Comparison of ENCODE assay signal across 38 cellular contexts in genomic region chr10:70311698-70312097, GRCh38. TPM values are rescaled to one million over a fixed set of nuclear protein-coding genes. Genes with fewer than 3 reads are reported as not detected.
"Had no signal": no experiment of that assay in that cellular context is flagged by ENCODE, and none has a peak within 500 bp of the region (broad histone marks: within the 10 kb centered on the region; RNA-seq: fewer than 3 reads in every experiment).

No MANE protein-coding gene starts in this region.

- H3K27me3 Mint-ChIP-seq: activated B cell treated with CpG ODN at 0.5 μM for 24 hours; activated CD4-positive, alpha-beta memory T cell treated with anti-CD3 and anti-CD28 coated beads for 36 hours; activated CD4-positive, alpha-beta T cell treated with anti-CD3 and anti-CD28 coated beads, Interleukin-2, amount 10 ng/mL, durations not matched to agents 24 days and 14 days; activated CD8-positive, alpha-beta T cell treated with anti-CD3 and anti-CD28 coated beads for 36 hours; activated naive CD8-positive, alpha-beta T cell treated with anti-CD3 and anti-CD28 coated beads for 36 hours; activated T-helper 17 cell treated with anti-CD3 and anti-CD28 coated beads, Interleukin-2, amount 50 U/mL, for 72 hours had no signal

- H3K36me3 ChIP-seq: adrenal gland, brain microvascular endothelial cell, breast epithelium had no signal

- ATAC-seq: activated CD8-positive, alpha-beta T cell treated with anti-CD3 and anti-CD28 coated beads for 36 hours; activated naive CD4-positive, alpha-beta T cell treated with anti-CD3 and anti-CD28 coated beads, Interleukin-2, amount 50 U/mL, for 72 hours; activated T-cell treated with anti-CD3 and anti-CD28 coated beads, Interleukin-2, amount 50 U/mL, for 4 hours; activated T-cell treated with anti-CD3 and anti-CD28 coated beads, Interleukin-2, amount 50 U/mL, for 72 hours; activated T-helper 17 cell treated with anti-CD3 and anti-CD28 coated beads, Interleukin-2, amount 50 U/mL, for 72 hours; body of pancreas had no signal

- H3K4me1 Mint-ChIP-seq: activated CD4-positive, alpha-beta T cell treated with anti-CD3 and anti-CD28 coated beads, Interleukin-2, amount 10 ng/mL, durations not matched to agents 24 days and 14 days; activated naive CD8-positive, alpha-beta T cell treated with anti-CD3 and anti-CD28 coated beads for 36 hours; activated T-helper 17 cell treated with anti-CD3 and anti-CD28 coated beads, Interleukin-2, amount 50 U/mL, for 72 hours had no signal

- H3K4me3 Mint-ChIP-seq: activated B cell treated with CpG ODN at 0.5 μM for 24 hours; activated CD4-positive, alpha-beta memory T cell treated with anti-CD3 and anti-CD28 coated beads for 36 hours; activated CD4-positive, alpha-beta T cell treated with anti-CD3 and anti-CD28 coated beads, Interleukin-2, amount 10 ng/mL, durations not matched to agents 24 days and 14 days; activated CD8-positive, alpha-beta T cell treated with anti-CD3 and anti-CD28 coated beads for 36 hours; activated naive CD4-positive, alpha-beta T cell treated with anti-CD3 and anti-CD28 coated beads for 36 hours; activated naive CD8-positive, alpha-beta T cell treated with anti-CD3 and anti-CD28 coated beads for 36 hours; activated T-cell treated with anti-CD3 and anti-CD28 coated beads, Interleukin-2, amount 50 U/mL, for 4 hours; activated T-cell treated with anti-CD3 and anti-CD28 coated beads, Interleukin-2, amount 50 U/mL, for 72 hours; activated T-helper 1 cell treated with anti-CD3 and anti-CD28 coated beads, Interleukin-12 subunit alpha, Interleukin-12 subunit beta, Interleukin-2, Interleukin-4 antibody, amounts not matched to agents 30 ng/mL and 10 ng/mL and 1 ng/mL, durations not matched to agents 14 hours and 24 hours and 36 hours; activated T-helper 17 cell treated with anti-CD3 and anti-CD28 coated beads, Interleukin-2, amount 50 U/mL, for 72 hours; T-helper 1 cell treated with Interleukin-12 subunit alpha and Interleukin-12 subunit beta and Interleukin-4 antibody, amounts not matched to agents 30 μg/mL and 1 μg/mL, for 36 hours; T-helper 2 cell treated with Interferon-gamma antibody and Interleukin-4, amounts not matched to agents 5 μg/mL and 100 μg/mL, for 36 hours had no signal

- H3K27ac ChIP-seq: adrenal gland, body of pancreas, brain microvascular endothelial cell, breast epithelium, VCaP had no signal

- H3K4me3 ChIP-seq: adrenal gland, body of pancreas, breast epithelium had no signal

- H3K9me3 Mint-ChIP-seq: activated CD4-positive, alpha-beta T cell treated with anti-CD3 and anti-CD28 coated beads, Interleukin-2, amount 10 ng/mL, durations not matched to agents 24 days and 14 days; activated naive CD4-positive, alpha-beta T cell treated with anti-CD3 and anti-CD28 coated beads for 36 hours; activated naive CD4-positive, alpha-beta T cell treated with anti-CD3 and anti-CD28 coated beads, Interleukin-2, amount 50 U/mL, for 72 hours; activated T-cell treated with anti-CD3 and anti-CD28 coated beads, Interleukin-2, amount 50 U/mL, for 4 hours; activated T-helper 1 cell treated with anti-CD3 and anti-CD28 coated beads, Interleukin-12 subunit alpha, Interleukin-12 subunit beta, Interleukin-2, Interleukin-4 antibody, amounts not matched to agents 30 ng/mL and 10 ng/mL and 1 ng/mL, durations not matched to agents 14 hours and 24 hours and 36 hours; activated T-helper 17 cell treated with anti-CD3 and anti-CD28 coated beads, Interleukin-2, amount 50 U/mL, for 72 hours; T-helper 1 cell treated with Interleukin-12 subunit alpha and Interleukin-12 subunit beta and Interleukin-4 antibody, amounts not matched to agents 30 μg/mL and 1 μg/mL, for 36 hours; T-helper 2 cell treated with Interferon-gamma antibody and Interleukin-4, amounts not matched to agents 5 μg/mL and 100 μg/mL, for 36 hours had no signal

- H3K9me3 ChIP-seq: adrenal gland, body of pancreas, breast epithelium had no signal

- DNase-seq: activated B cell treated with CpG ODN at 0.5 μM for 24 hours; activated CD4-positive, alpha-beta memory T cell treated with anti-CD3 and anti-CD28 coated beads for 36 hours; activated CD4-positive, alpha-beta T cell treated with anti-CD3 and anti-CD28 coated beads for 4 hours; activated CD4-positive, alpha-beta T cell treated with anti-CD3 and anti-CD28 coated beads, Interleukin-2, amount 10 ng/mL, durations not matched to agents 24 days and 14 days; activated CD4-positive, alpha-beta T cell treated with anti-CD3 and anti-CD28 coated beads, Interleukin-2, amount 50 U/mL, for 1 hour; activated CD4-positive, alpha-beta T cell treated with anti-CD3 and anti-CD28 coated beads, Interleukin-2, amount 50 U/mL, for 4 hours; activated CD4-positive, CD25-positive, alpha-beta regulatory T cell treated with anti-CD3 and anti-CD28 coated beads, Interleukin-2, amount 50 U/mL, for 72 hours; activated CD8-positive, alpha-beta memory T cell treated with anti-CD3 and anti-CD28 coated beads, Interleukin-2, amount 50 U/mL, for 4 hours; activated CD8-positive, alpha-beta T cell treated with anti-CD3 and anti-CD28 coated beads for 36 hours; activated effector memory CD4-positive, alpha-beta T cell treated with anti-CD3 and anti-CD28 coated beads, Interleukin-2, amount 50 U/mL, for 16 hours; activated gamma-delta T cell treated with Interleukin-2 at 50 U/mL for 16 hours; activated naive CD4-positive, alpha-beta T cell; activated naive CD4-positive, alpha-beta T cell treated with anti-CD3 and anti-CD28 coated beads for 36 hours; activated naive CD4-positive, alpha-beta T cell treated with anti-CD3 and anti-CD28 coated beads, Interleukin-2, amount 50 U/mL, for 16 hours; activated naive CD8-positive, alpha-beta T cell treated with anti-CD3 and anti-CD28 coated beads for 36 hours; activated T-cell treated with anti-CD3 and anti-CD28 coated beads for 4 hours; activated T-cell treated with anti-CD3 and anti-CD28 coated beads, Interleukin-2, amount 50 U/mL, for 1 hour; activated T-cell treated with anti-CD3 and anti-CD28 coated beads, Interleukin-2, amount 50 U/mL, for 4 hours; activated T-cell treated with anti-CD3 and anti-CD28 coated beads, Interleukin-2, amount 50 U/mL, for 72 hours; adrenal gland; amniotic stem cell; body of pancreas; brain microvascular endothelial cell; central memory CD4-positive, alpha-beta T cell; T-helper 1 cell; T-helper 2 cell; T-helper 9 cell had no signal

- FAIRE-seq: astrocyte, TTC549 had no signal

- H3K27ac Mint-ChIP-seq: activated B cell treated with CpG ODN at 0.5 μM for 24 hours; activated CD4-positive, alpha-beta memory T cell treated with anti-CD3 and anti-CD28 coated beads for 36 hours; activated CD4-positive, alpha-beta T cell treated with anti-CD3 and anti-CD28 coated beads, Interleukin-2, amount 10 ng/mL, durations not matched to agents 24 days and 14 days; activated CD8-positive, alpha-beta T cell treated with anti-CD3 and anti-CD28 coated beads for 36 hours; activated naive CD4-positive, alpha-beta T cell treated with anti-CD3 and anti-CD28 coated beads for 36 hours; activated naive CD4-positive, alpha-beta T cell treated with anti-CD3 and anti-CD28 coated beads, Interleukin-2, amount 50 U/mL, for 72 hours; activated naive CD8-positive, alpha-beta T cell treated with anti-CD3 and anti-CD28 coated beads for 36 hours; activated T-cell treated with anti-CD3 and anti-CD28 coated beads, Interleukin-2, amount 50 U/mL, for 72 hours; activated T-helper 1 cell treated with anti-CD3 and anti-CD28 coated beads, Interleukin-12 subunit alpha, Interleukin-12 subunit beta, Interleukin-2, Interleukin-4 antibody, amounts not matched to agents 30 ng/mL and 10 ng/mL and 1 ng/mL, durations not matched to agents 14 hours and 24 hours and 36 hours; activated T-helper 17 cell treated with anti-CD3 and anti-CD28 coated beads, Interleukin-2, amount 50 U/mL, for 72 hours; T-helper 2 cell treated with Interferon-gamma antibody and Interleukin-4, amounts not matched to agents 5 μg/mL and 100 μg/mL, for 36 hours had no signal

- H3K27me3 ChIP-seq: adrenal gland, body of pancreas, brain microvascular endothelial cell, breast epithelium had no signal

- H3K36me3 Mint-ChIP-seq: activated CD4-positive, alpha-beta memory T cell treated with anti-CD3 and anti-CD28 coated beads for 36 hours; activated naive CD4-positive, alpha-beta T cell treated with anti-CD3 and anti-CD28 coated beads, Interleukin-2, amount 50 U/mL, for 72 hours had no signal

- H3K4me1 ChIP-seq: adrenal gland, body of pancreas, breast epithelium had no signal

RNA-seq across cellular contexts. Expression of gene NPFFR1, which starts 27.9 kb away (rescaled TPM):
- total RNA-seq: activated B cell treated with CpG ODN at 0.5 μM for 24 hours; activated CD4-positive, alpha-beta T cell treated with anti-CD3 and anti-CD28 coated beads, Interleukin-2, amount 10 ng/mL, durations not matched to agents 24 days and 14 days; activated CD8-positive, alpha-beta memory T cell treated with anti-CD3 and anti-CD28 coated beads for 36 hours; activated CD8-positive, alpha-beta T cell treated with anti-CD3 and anti-CD28 coated beads for 36 hours; activated naive CD4-positive, alpha-beta T cell treated with anti-CD3 and anti-CD28 coated beads for 36 hours; activated naive CD4-positive, alpha-beta T cell treated with anti-CD3 and anti-CD28 coated beads, Interleukin-2, amount 50 U/mL, for 72 hours; activated naive CD8-positive, alpha-beta T cell treated with anti-CD3 and anti-CD28 coated beads for 36 hours; activated T-cell treated with anti-CD3 and anti-CD28 coated beads, Interleukin-2, amount 50 U/mL, for 4 hours; activated T-helper 1 cell treated with anti-CD3 and anti-CD28 coated beads, Interleukin-12 subunit alpha, Interleukin-12 subunit beta, Interleukin-2, Interleukin-4 antibody, amounts not matched to agents 30 ng/mL and 10 ng/mL and 1 ng/mL, durations not matched to agents 14 hours and 24 hours and 36 hours; activated T-helper 17 cell treated with anti-CD3 and anti-CD28 coated beads, Interleukin-2, amount 50 U/mL, for 72 hours; astrocyte; body of pancreas; cardiac septum had no signal
